14 cellular contexts compared by ENCODE assay signal in the genomic region with DNA sequence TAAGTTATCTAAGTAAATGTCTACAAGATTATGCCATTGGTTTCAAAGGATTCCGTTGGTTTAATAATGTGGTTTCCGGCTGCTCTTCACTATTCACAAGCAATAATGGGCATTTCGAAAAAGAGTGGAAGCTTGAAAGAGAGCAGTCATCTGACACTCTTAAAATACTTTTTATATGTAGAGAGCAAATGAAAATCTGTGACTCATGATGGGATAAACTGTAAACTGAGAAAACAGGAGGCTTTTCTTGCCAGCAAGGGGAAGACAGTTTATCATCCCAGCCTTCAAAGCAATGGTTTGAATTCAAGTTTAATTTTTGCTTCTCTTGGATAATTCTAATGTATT.
DNase-seq lines count a peak whose midpoint lies in the region; FAIRE-seq and TF ChIP-seq lines count a peak whose summit lies in the region.
"Had no signal": no experiment of that assay in that cellular context is flagged by ENCODE, and none has a peak within 500 bp of the region (broad histone marks: within the 10 kb centered on the region; RNA-seq: fewer than 3 reads in every experiment).

No MANE protein-coding gene starts in this region.

- POLR2A ChIA-PET in BJ (lab: Charles Lee), result interaction anchor here (0.6 to 0.7 kb wide), 2 partner anchors 8 to 15 kb away, joined by 3 to 4 read pairs; no protein-coding TSS in a partner anchor

- H3K4me1 Mint-ChIP-seq in mesothelial cell of epicardium, result peaks cover 16% of the 10 kb centered on the region
- H3K4me1 Mint-ChIP-seq: CD8-positive, alpha-beta memory T cell; immature natural killer cell had no signal

- in situ Hi-C loops in astrocyte of the spinal cord (cut with HindIII; ENCODE audit: low sequenced_read_pairs), result no loop called here

- no peak for FAIRE-seq in HTR-8/SVneo (lab: Jason Lieb, UNC)

- no peaks in the 10 kb centered on the region for H3K36me3 ChIP-seq in BJ (ENCODE audit: control insufficient read depth, insufficient read depth, low read length)

- H3K4me3 ChIP-seq in BJ (ENCODE audit: low read depth, low read length), result no peak overlapping the region
- no peak overlapping the region for H3K4me3 ChIP-seq in astrocyte of the spinal cord (ENCODE audit: low read depth, low read length)

- no peaks in the 10 kb centered on the region for H3K27me3 ChIP-seq in BJ (ENCODE audit: control insufficient read depth, insufficient read depth, low read length)

- peak; percentile 53 for DNase-seq in BJ (ENCODE audit: low read depth)
- peak; percentile 26 for DNase-seq in HTR-8/SVneo (ENCODE audit: insufficient read length, low spot score)
- peak; percentile 81 for DNase-seq in astrocyte of the spinal cord (ENCODE audit: low read depth, low spot score)
- no peak for DNase-seq in mesothelial cell of epicardium (ENCODE audit: low spot score in 2 of 2, unreplicated experiment in 2 of 2)
- no peak for DNase-seq in NCI-H1930 (lab: John Stamatoyannopoulos, UW)
- no peak for DNase-seq in NCI-H446 treated with DMSO at 0.1 percent for 48 hours (lab: John Stamatoyannopoulos, UW)
- no peak for DNase-seq in NCI-H128 (lab: John Stamatoyannopoulos, UW; ENCODE audit: unreplicated experiment)
- no peak for DNase-seq in NCI-H1436 treated with DMSO at 0.1 percent for 48 hours (lab: John Stamatoyannopoulos, UW)
- DNase-seq: activated effector memory CD4-positive, alpha-beta T cell treated with Interleukin-2 at 50 U/mL for 16 hours; CD8-positive, alpha-beta memory T cell; central memory CD4-positive, alpha-beta T cell; immature natural killer cell; NCI-H2171 treated with DMSO at 0.1 percent for 48 hours; stimulated activated naive B cell treated with anti-CD40 and anti-IgM and Interleukin-4, amounts not matched to agents 10 μg/mL and 1 μg/mL and 100 μg/mL, for 72 hours had no signal

- no peaks in the 10 kb centered on the region for H3K27me3 Mint-ChIP-seq in mesothelial cell of epicardium (ENCODE audit: low read depth)
- H3K27me3 Mint-ChIP-seq: CD8-positive, alpha-beta memory T cell; stimulated activated naive B cell treated with anti-CD40 and anti-IgM and Interleukin-4, amounts not matched to agents 10 μg/mL and 1 μg/mL and 100 μg/mL, for 72 hours had no signal

- peak overlapping the region; percentile 31 for H3K27ac Mint-ChIP-seq in mesothelial cell of epicardium
- H3K27ac Mint-ChIP-seq: CD8-positive, alpha-beta memory T cell had no signal

- H3K36me3 Mint-ChIP-seq in mesothelial cell of epicardium, result no peaks in the 10 kb centered on the region
- H3K36me3 Mint-ChIP-seq: CD8-positive, alpha-beta memory T cell had no signal

- TF ChIP-seq CTCF in BJ (IDR thresholded peaks at IDR 0.05; ENCODE audit: insufficient read depth, low read depth, low read length) (no peak), astrocyte of the spinal cord (IDR thresholded peaks at IDR 0.05; ENCODE audit: low read depth, low read length) (no peak), mesothelial cell of epicardium (IDR thresholded peaks at IDR 0.05; ENCODE audit: unreplicated experiment) (no peak)

- no peak overlapping the region for H3K4me3 Mint-ChIP-seq in mesothelial cell of epicardium
- H3K4me3 Mint-ChIP-seq: CD8-positive, alpha-beta memory T cell; immature natural killer cell had no signal

- CTCF ChIA-PET in BJ (lab: Yijun Ruan, JAX), result no interaction called here

- H3K9me3 Mint-ChIP-seq in mesothelial cell of epicardium, result no peaks in the 10 kb centered on the region
- H3K9me3 Mint-ChIP-seq: CD8-positive, alpha-beta memory T cell; immature natural killer cell; stimulated activated naive B cell treated with anti-CD40 and anti-IgM and Interleukin-4, amounts not matched to agents 10 μg/mL and 1 μg/mL and 100 μg/mL, for 72 hours had no signal

Comparison
In these comparisons a context has a peak if more than half of its experiments do, and no peak if none do; other contexts are left out.
1. DNase-seq: peak in BJ (single experiment), HTR-8/SVneo (single experiment) and astrocyte of the spinal cord (single experiment); none in mesothelial cell of epicardium (0 of 2), NCI-H1930 (0 of 2), NCI-H446 treated with DMSO at 0.1 percent for 48 hours (single experiment), NCI-H128 (single experiment) and NCI-H1436 treated with DMSO at 0.1 percent for 48 hours (single experiment).